In genomic region chr17:40113110-40113960, GRCh38 we compare ENCODE assay signal across 8 cellular contexts. TPM values are rescaled to one million over a fixed set of nuclear protein-coding genes. Genes with fewer than 3 reads are reported as not detected.
A peak's percentile ranks its signal among the peaks of the same experiment; 100 is the strongest.
DNase-seq lines count a peak whose midpoint lies in the region; ATAC-seq and TF ChIP-seq lines count a peak whose summit lies in the region.

No MANE protein-coding gene starts in this region.

- TF ChIP-seq EP300 in ovary (IDR thresholded peaks at IDR 0.05): no peak

- H3K9me3 ChIP-seq in ovary: no peaks in the 10 kb centered on the region
- H3K9me3 ChIP-seq in thyroid gland: no peaks in the 10 kb centered on the region

- H3K27ac ChIP-seq in ovary (peak overlapping the region; percentile 89 to 91), thyroid gland (peak overlapping the region; percentile 75 to 94 (median 93))

- peak; percentile 91 for DNase-seq in NCI-H1105 (lab: John Stamatoyannopoulos, UW)
- DNase-seq in SKM-1 (lab: John Stamatoyannopoulos, UW; ENCODE audit: unreplicated experiment): peak; percentile 95
- DNase-seq in activated naive CD8-positive, alpha-beta T cell treated with anti-CD3 and anti-CD28 coated beads for 36 hours: peak; percentile 92
- peak; percentile 93 for DNase-seq in Right ventricle myocardium inferior (ENCODE audit: missing footprints)
- DNase-seq in ovary: peak; percentile 92 to 96 (median 93)
- peak; percentile 95 for DNase-seq in thyroid gland

- TF ChIP-seq POLR2A in GM10847 (IDR thresholded peaks at IDR 0.05; ENCODE audit: extremely low read depth, insufficient read length) (peak; percentile 37), ovary (IDR thresholded peaks at IDR 0.05) (no peak), thyroid gland (IDR thresholded peaks at IDR 0.05) (peak in 1 of 2 donors; percentile 56)

- H3K4me1 ChIP-seq in ovary (ENCODE audit: insufficient read depth): peaks cover 18% of the 10 kb centered on the region
- peaks cover 45 to 64% of the 10 kb centered on the region in 2 donors for H3K4me1 ChIP-seq in thyroid gland

- H3K27me3 ChIP-seq in ovary: no peaks in the 10 kb centered on the region
- no peaks in the 10 kb centered on the region for H3K27me3 ChIP-seq in thyroid gland

- intact Hi-C loops in Right ventricle myocardium inferior (cut with DNase I): loop anchor here (2.0 kb wide), 3 partner anchors 45 to 75 kb away; no protein-coding TSS in a partner anchor
- intact Hi-C loops in ovary (cut with DNase I): loop anchor here in 3 of 4 donors (5.0 to 10.0 kb wide), 5 partner anchors 41 to 96 kb away; partner anchors contain the start of genes CSF3 (in 1 of the 3) and THRA (in 1 of the 3)
- intact Hi-C loops in thyroid gland (cut with DNase I): no loop called here

- H3K4me3 Mint-ChIP-seq in activated naive CD8-positive, alpha-beta T cell treated with anti-CD3 and anti-CD28 coated beads for 36 hours: peak overlapping the region; percentile 79

- H3K36me3 Mint-ChIP-seq in activated naive CD8-positive, alpha-beta T cell treated with anti-CD3 and anti-CD28 coated beads for 36 hours: no peaks in the 10 kb centered on the region

- H3K4me1 Mint-ChIP-seq in activated naive CD8-positive, alpha-beta T cell treated with anti-CD3 and anti-CD28 coated beads for 36 hours: peaks cover 48% of the 10 kb centered on the region

- H3K4me3 ChIP-seq in ovary (peak overlapping the region; percentile 21), thyroid gland (replicated peaks in 1 of 3) (peak overlapping the region in 1 of 3 donors; percentile 2)

- ATAC-seq in HG02610 (IDR thresholded peaks at IDR 0.05; ENCODE audit: unreplicated experiment) (peak; percentile 75), Right ventricle myocardium inferior (peak; percentile 75)

- no peaks in the 10 kb centered on the region for H3K27me3 Mint-ChIP-seq in activated naive CD8-positive, alpha-beta T cell treated with anti-CD3 and anti-CD28 coated beads for 36 hours

- H3K9me3 Mint-ChIP-seq in activated naive CD8-positive, alpha-beta T cell treated with anti-CD3 and anti-CD28 coated beads for 36 hours: no peaks in the 10 kb centered on the region

- WGBS in ovary, 3 donors: 0 to 1% (median 0%) methylated on average over 18 of the region's 18 CpGs
- WGBS in thyroid gland, 2 donors: 0% methylated on average over 18 of the region's 18 CpGs

- TF ChIP-seq CTCF in ovary (IDR thresholded peaks at IDR 0.05) (peak; percentile 77 to 98 (median 93)), thyroid gland (IDR thresholded peaks at IDR 0.05) (peak; percentile 54 to 98 (median 90))

- peak overlapping the region; percentile 89 for H3K27ac Mint-ChIP-seq in activated naive CD8-positive, alpha-beta T cell treated with anti-CD3 and anti-CD28 coated beads for 36 hours

- no peaks in the 10 kb centered on the region for H3K36me3 ChIP-seq in ovary
- H3K36me3 ChIP-seq in thyroid gland: no peaks in the 10 kb centered on the region

RNA-seq across cellular contexts. Expression of gene MSL1, which starts 8.4 kb away (rescaled TPM):
- total RNA-seq in activated naive CD8-positive, alpha-beta T cell treated with anti-CD3 and anti-CD28 coated beads for 36 hours: 10 to 100 TPM; 62.7 to 66.7 TPM
- total RNA-seq in Right ventricle myocardium inferior: 51.4 TPM
- total RNA-seq in ovary: 100 to 1,000 TPM in 1 of 7 donors, 10 to 100 TPM in 6; 59.6 to 110 (median 83.3) TPM
- polyA plus RNA-seq in ovary: 100 to 1,000 TPM in 1 of 2 donors, 10 to 100 TPM in 1; 60.8 to 122 TPM
- total RNA-seq in thyroid gland: 100 to 1,000 TPM in 1 of 4 donors, 10 to 100 TPM in 3; 69.9 to 101 (median 80.4) TPM

RNA-seq across cellular contexts. Expression of gene NR1D1, which starts 12.9 kb away (rescaled TPM):
- total RNA-seq in activated naive CD8-positive, alpha-beta T cell treated with anti-CD3 and anti-CD28 coated beads for 36 hours: 1 to 10 TPM; 4.8 to 5.8 TPM
- 24.9 TPM for total RNA-seq in Right ventricle myocardium inferior
- 10 to 100 TPM; 10.7 to 73.8 (median 23.7) TPM for total RNA-seq in ovary
- 10 to 100 TPM; 11.8 to 59.0 TPM for polyA plus RNA-seq in ovary
- 1 to 10 TPM; 3.4 to 9.9 (median 5.1) TPM for total RNA-seq in thyroid gland

RNA-seq across cellular contexts. Expression of gene CASC3, which starts 27.0 kb away (rescaled TPM):
- total RNA-seq in activated naive CD8-positive, alpha-beta T cell treated with anti-CD3 and anti-CD28 coated beads for 36 hours: 10 to 100 TPM; 74.5 to 77.0 TPM
- total RNA-seq in Right ventricle myocardium inferior (49.1 TPM), ovary (100 to 1,000 TPM in 4 of 7 donors, 10 to 100 TPM in 3; 39.9 to 122 (median 106) TPM), thyroid gland (100 to 1,000 TPM in 1 of 4 donors, 10 to 100 TPM in 3; 88.2 to 103 (median 95.5) TPM)
- polyA plus RNA-seq in ovary: 100 to 1,000 TPM in 1 of 2 donors, 10 to 100 TPM in 1; 53.1 to 113 TPM

RNA-seq across cellular contexts. Expression of gene THRA, which starts 50.6 kb away (rescaled TPM):
- total RNA-seq in activated naive CD8-positive, alpha-beta T cell treated with anti-CD3 and anti-CD28 coated beads for 36 hours: 10 to 100 TPM; 11.4 to 12.1 TPM
- total RNA-seq in Right ventricle myocardium inferior (88.3 TPM), ovary (100 to 1,000 TPM in 2 of 7 donors, 10 to 100 TPM in 5; 51.4 to 129 (median 89.3) TPM), thyroid gland (10 to 100 TPM; 34.0 to 52.9 (median 44.8) TPM)
- polyA plus RNA-seq in ovary: 10 to 100 TPM; 77.5 to 87.2 TPM

RNA-seq across cellular contexts. Expression of gene MED24, which starts 59.1 kb away (rescaled TPM):
- total RNA-seq in activated naive CD8-positive, alpha-beta T cell treated with anti-CD3 and anti-CD28 coated beads for 36 hours: 100 to 1,000 TPM; 103 to 107 TPM
- total RNA-seq in Right ventricle myocardium inferior (53.9 TPM), ovary (10 to 100 TPM; 42.2 to 73.9 (median 66.7) TPM), thyroid gland (10 to 100 TPM; 37.1 to 68.4 (median 56.6) TPM)
- 10 to 100 TPM; 45.1 to 51.3 TPM for polyA plus RNA-seq in ovary
